8 cellular contexts compared by ENCODE assay signal in genomic region chr9:71768388-71769174, GRCh38. TPM values are rescaled to one million over a fixed set of nuclear protein-coding genes. Genes with fewer than 3 reads are reported as not detected.
DNase-seq lines count a peak whose midpoint lies in the region; ATAC-seq and TF ChIP-seq lines count a peak whose summit lies in the region.

TSS of gene CEMIP2 (minus strand) at chr9:71768513. CDS start at chr9:71750373, 18,140 bp downstream.

- peak within 1 kb of the TSS; percentile 91 for H3K27ac Mint-ChIP-seq in activated CD4-positive, alpha-beta T cell treated with anti-CD3 and anti-CD28 coated beads for 36 hours
- peak within 1 kb of the TSS; percentile 92 for H3K27ac Mint-ChIP-seq in chondrocyte (ENCODE audit: unreplicated experiment)

- POLR2A ChIA-PET in activated CD4-positive, alpha-beta T cell treated with anti-CD3 and anti-CD28 coated beads for 36 hours (lab: Charles Lee), result interaction anchor here (0.6 to 2.7 kb wide), 3 partner anchors 13 to 142 kb away, joined by 3 to 16 read pairs (median 5); partner anchors contain the start of genes ABHD17B and C9orf85

- ATAC-seq in GM18909 (IDR thresholded peaks at IDR 0.05; ENCODE audit: poor library complexity, unreplicated experiment) (peak; percentile 75), HG03159 (IDR thresholded peaks at IDR 0.05; ENCODE audit: unreplicated experiment) (peak; percentile 81)
- peak; percentile 78 for ATAC-seq in activated CD4-positive, alpha-beta T cell treated with anti-CD3 and anti-CD28 coated beads for 36 hours

- peaks cover 43% of the 10 kb centered on the region for H3K4me1 Mint-ChIP-seq in activated CD4-positive, alpha-beta T cell treated with anti-CD3 and anti-CD28 coated beads for 36 hours
- peaks cover 40% of the 10 kb centered on the region for H3K4me1 Mint-ChIP-seq in chondrocyte (ENCODE audit: low read depth)

- peak within 1 kb of the TSS; percentile 94 for H3K4me3 Mint-ChIP-seq in activated CD4-positive, alpha-beta T cell treated with anti-CD3 and anti-CD28 coated beads for 36 hours
- H3K4me3 Mint-ChIP-seq in chondrocyte (ENCODE audit: unreplicated experiment), result peak within 1 kb of the TSS; percentile 91

- peak; percentile 81 for TF ChIP-seq CTCF in chondrocyte (IDR thresholded peaks at IDR 0.05)

- intact Hi-C loops in activated CD4-positive, alpha-beta T cell treated with anti-CD3 and anti-CD28 coated beads for 36 hours (cut with DNase I, micrococcal nuclease), result loop anchor here (1.0 to 10.0 kb wide), 11 partner anchors 15 to 1506 kb away; partner anchors contain the start of genes ABHD17B (in 1 of the 2), ANXA1 (in 1 of the 2), C9orf85 (in 1 of the 2) and KLF9 (in 1 of the 2)

- no peaks in the 10 kb centered on the region for H3K27me3 Mint-ChIP-seq in activated CD4-positive, alpha-beta T cell treated with anti-CD3 and anti-CD28 coated beads for 36 hours
- no peaks in the 10 kb centered on the region for H3K27me3 Mint-ChIP-seq in chondrocyte (ENCODE audit: low read depth)

- CTCF ChIA-PET in activated CD4-positive, alpha-beta T cell treated with anti-CD3 and anti-CD28 coated beads for 36 hours (lab: Charles Lee), result interaction anchor here (0.6 to 3.5 kb wide), 9 partner anchors 9 to 484 kb away, joined by 3 to 12 read pairs (median 3); partner anchors contain the start of genes ABHD17B and C9orf85

- DNase-seq in AG20443 (ENCODE audit: low spot score) (peak; percentile 94), NCI-H345 (lab: John Stamatoyannopoulos, UW) (peak; percentile 90), chondrocyte (ENCODE audit: low spot score) (peak; percentile 96), kidney glomerular epithelial cell (lab: John Stamatoyannopoulos, UW) (peak; percentile 87)
- peak; percentile 94 for DNase-seq in activated CD4-positive, alpha-beta T cell treated with anti-CD3 and anti-CD28 coated beads for 36 hours
- DNase-seq in stimulated activated CD4-positive, alpha-beta T cell treated with anti-CD3 and anti-CD28 coated beads, Interleukin-1b, Interleukin-23, amount 100 ng/mL, for 1 hour (ENCODE audit: low read depth in 2 of 2), result peak; percentile 67 to 78

- peaks cover 13% of the 10 kb centered on the region for H3K36me3 Mint-ChIP-seq in activated CD4-positive, alpha-beta T cell treated with anti-CD3 and anti-CD28 coated beads for 36 hours (ENCODE audit: low read depth)
- no peaks in the 10 kb centered on the region for H3K36me3 Mint-ChIP-seq in chondrocyte (ENCODE audit: low read depth)

- H3K9me3 Mint-ChIP-seq in activated CD4-positive, alpha-beta T cell treated with anti-CD3 and anti-CD28 coated beads for 36 hours (ENCODE audit: low read depth), result no peaks in the 10 kb centered on the region
- no peaks in the 10 kb centered on the region for H3K9me3 Mint-ChIP-seq in chondrocyte (ENCODE audit: low read depth)

RNA-seq across cellular contexts. Expression of gene CEMIP2, which starts in this region (rescaled TPM):
- 10 to 100 TPM; 34.1 to 41.0 TPM for total RNA-seq in activated CD4-positive, alpha-beta T cell treated with anti-CD3 and anti-CD28 coated beads for 36 hours
- total RNA-seq in chondrocyte, result 23.3 to 24.4 TPM (median 23.7 TPM) in 3 replicates

Comparison
In these comparisons a context has a peak if more than half of its experiments do, and no peak if none do; other contexts are left out.
1. Peak in every context shown above with its lines: DNase-seq and ATAC-seq.